Comparison of ENCODE assay signal across 9 cellular contexts in genomic region chr6:121305957-121306607, GRCh38. TPM values are rescaled to one million over a fixed set of nuclear protein-coding genes. Genes with fewer than 3 reads are reported as not detected.
DNase-seq lines count a peak whose midpoint lies in the region; ATAC-seq, FAIRE-seq and TF ChIP-seq lines count a peak whose summit lies in the region.
"Had no signal": no experiment of that assay in that cellular context is flagged by ENCODE, and none has a peak within 500 bp of the region (broad histone marks: within the 10 kb centered on the region; RNA-seq: fewer than 3 reads in every experiment).

No MANE protein-coding gene starts in this region.

- no CpG with 5 or more reads among the region's 7 CpGs for WGBS in H9 (ENCODE audit: extremely low coverage, insufficient read length, low lambda C conversion rate)

- H4K8ac ChIP-seq in H9 (replicated peaks; ENCODE audit: insufficient read length, low read depth, low read length), result no peak overlapping the region

- H3K23me2 ChIP-seq in H9 (ENCODE audit: insufficient read length, low read depth, low read length, poor library complexity, severe bottlenecking), result no peaks in the 10 kb centered on the region

- H4K5ac ChIP-seq in H9 (ENCODE audit: insufficient read length, low read depth, low read length), result no peak overlapping the region

- no peaks in the 10 kb centered on the region; a peak in 1 of 5 replicates for H3K9me3 Mint-ChIP-seq in H9

- no peak overlapping the region for H3K23ac ChIP-seq in H9 (ENCODE audit: insufficient read length, low read depth, low read length)

- H2AFZ ChIP-seq in H9 (ENCODE audit: low read length), result no peak overlapping the region

- H4K20me1 ChIP-seq in H9 (ENCODE audit: control insufficient read depth, insufficient read depth, insufficient read length), result no peaks in the 10 kb centered on the region
- H4K20me1 ChIP-seq: BLaER1 treated with 17β-estradiol and CSF1 and Interleukin-3, amounts not matched to agents 10 nM and 100 nM had no signal

- no peak for FAIRE-seq in urothelium cell line (lab: Jason Lieb, UNC)

- no peak overlapping the region for H2BK120ac ChIP-seq in H9 (ENCODE audit: low read depth, low read length, poor library complexity, severe bottlenecking)

- DNase-seq in NCI-H1694 treated with DMSO at 0.1 percent for 48 hours (lab: John Stamatoyannopoulos, UW) (peak; percentile 18), NCI-H1694 (lab: John Stamatoyannopoulos, UW) (no peak), H9 (no peak), LNCaP clone FGC (ENCODE audit: low read depth) (peak; percentile 93), germinal center (ENCODE audit: low spot score) (peak; percentile 4), urothelium cell line (ENCODE audit: low spot score) (peak; percentile 23), NCI-H1048 (lab: John Stamatoyannopoulos, UW) (no peak)

- no peak overlapping the region for H2BK12ac ChIP-seq in H9 (ENCODE audit: insufficient read length, low read depth, low read length)

- H3K4ac ChIP-seq in H9 (ENCODE audit: low read depth, low read length), result no peak overlapping the region

- H3K79me1 ChIP-seq in H9 (ENCODE audit: insufficient read depth, low read depth, low read length, poor library complexity, severe bottlenecking), result no peaks in the 10 kb centered on the region

- H3K36me3 Mint-ChIP-seq in H9 (ENCODE audit: insufficient read depth in 1 of 3, low read depth in 3 of 3), result peaks cover 0 to 4% (median 4%) of the 10 kb centered on the region in 3 experiments; a peak in 4 of 7 replicates

- H2BK20ac ChIP-seq in H9 (ENCODE audit: low read depth, low read length, poor library complexity, severe bottlenecking), result no peak overlapping the region

- no peak overlapping the region for H3K4me3 Mint-ChIP-seq in H9

- no peak overlapping the region for H2AK5ac ChIP-seq in H9 (ENCODE audit: insufficient read length, low read length)

- no peak overlapping the region for H2BK5ac ChIP-seq in H9 (ENCODE audit: insufficient read length, low read length)

- H3K27me3 ChIP-seq in H9 (ENCODE audit: insufficient read depth, low read length), result no peaks in the 10 kb centered on the region
- H3K27me3 ChIP-seq: BLaER1 treated with 17β-estradiol and CSF1 and Interleukin-3, amounts not matched to agents 10 nM and 100 nM had no signal

- H3K4me1 ChIP-seq in H9 (ENCODE audit: insufficient read depth, low read length), result no peaks in the 10 kb centered on the region

- H3K27ac ChIP-seq in H9 (ENCODE audit: insufficient read length, low read depth, low read length), result no peak overlapping the region
- H3K27ac ChIP-seq: BLaER1 treated with 17β-estradiol and CSF1 and Interleukin-3, amounts not matched to agents 10 nM and 100 nM had no signal

- H3K4me3 ChIP-seq in LNCaP clone FGC (ENCODE audit: low read depth, low read length), result no peak overlapping the region
- H3K4me3 ChIP-seq: BLaER1 treated with 17β-estradiol and CSF1 and Interleukin-3, amounts not matched to agents 10 nM and 100 nM had no signal

- H3K79me2 ChIP-seq in H9 (ENCODE audit: insufficient read depth, low read length), result no peaks in the 10 kb centered on the region

- H2BK15ac ChIP-seq in H9 (ENCODE audit: low read depth, low read length), result no peak overlapping the region

- TF ChIP-seq CTCF in H9 (conservative IDR thresholded peaks at IDR 0.05) (peak; percentile 82), LNCaP clone FGC (IDR thresholded peaks at IDR 0.05; ENCODE audit: control insufficient read depth, extremely low read depth, insufficient read depth) (peak; percentile 45)

- no peaks in the 10 kb centered on the region for H3K27me3 Mint-ChIP-seq in H9 (ENCODE audit: low read depth)

- no peak overlapping the region for H3K27ac Mint-ChIP-seq in H9

- no peak overlapping the region for H3K9ac ChIP-seq in H9 (ENCODE audit: extremely low read depth, insufficient read length, low read length)
- H3K9ac ChIP-seq: BLaER1 treated with 17β-estradiol and CSF1 and Interleukin-3, amounts not matched to agents 10 nM and 100 nM had no signal

- peak; percentile 70 for ATAC-seq in SK-N-SH treated with all-trans-retinoic acid at 6 μM for 48 hours

- H3K4me2 ChIP-seq in H9 (ENCODE audit: insufficient read depth, insufficient read length, low read length), result no peak overlapping the region
- H3K4me2 ChIP-seq: BLaER1 treated with 17β-estradiol and CSF1 and Interleukin-3, amounts not matched to agents 10 nM and 100 nM had no signal

- no peaks in the 10 kb centered on the region for H3K9me3 ChIP-seq in H9 (ENCODE audit: control insufficient read depth, low read depth, low read length)

- no peak overlapping the region for H3K18ac ChIP-seq in H9 (ENCODE audit: insufficient read length, low read depth, low read length)

- no peaks in the 10 kb centered on the region for H3K4me1 Mint-ChIP-seq in H9

- no peak overlapping the region for H3K14ac ChIP-seq in H9 (ENCODE audit: insufficient read depth, low read length)

- no peak overlapping the region for H4K91ac ChIP-seq in H9 (ENCODE audit: insufficient read length, low read depth, low read length)

- H3K56ac ChIP-seq in H9 (ENCODE audit: insufficient read length, low read depth, low read length), result no peak overlapping the region

- H3T11ph ChIP-seq in H9 (ENCODE audit: low read length), result no peak overlapping the region

TF ChIP-seq in SK-N-SH treated with all-trans-retinoic acid at 6 μM for 48 hours, 23 proteins besides CTCF, POLR2A, EP300 and RAD21:
- TF ChIP-seq ESRRG (CRISPR knock-in tag; IDR thresholded peaks at IDR 0.05), result no peak

RNA-seq across cellular contexts. Expression of gene TBC1D32, which starts 28.2 kb away (rescaled TPM):
- total RNA-seq in H9 (2021), result 8.7 and 9.0 TPM in 2 replicates

Comparison
In these comparisons a context has a peak if more than half of its experiments do, and no peak if none do; other contexts are left out.
1. DNase-seq: peak in NCI-H1694 treated with DMSO at 0.1 percent for 48 hours (single experiment), LNCaP clone FGC (single experiment), germinal center (single experiment) and urothelium cell line (single experiment); none in NCI-H1694 (single experiment), H9 (single experiment) and NCI-H1048 (single experiment).